In the genomic region with DNA sequence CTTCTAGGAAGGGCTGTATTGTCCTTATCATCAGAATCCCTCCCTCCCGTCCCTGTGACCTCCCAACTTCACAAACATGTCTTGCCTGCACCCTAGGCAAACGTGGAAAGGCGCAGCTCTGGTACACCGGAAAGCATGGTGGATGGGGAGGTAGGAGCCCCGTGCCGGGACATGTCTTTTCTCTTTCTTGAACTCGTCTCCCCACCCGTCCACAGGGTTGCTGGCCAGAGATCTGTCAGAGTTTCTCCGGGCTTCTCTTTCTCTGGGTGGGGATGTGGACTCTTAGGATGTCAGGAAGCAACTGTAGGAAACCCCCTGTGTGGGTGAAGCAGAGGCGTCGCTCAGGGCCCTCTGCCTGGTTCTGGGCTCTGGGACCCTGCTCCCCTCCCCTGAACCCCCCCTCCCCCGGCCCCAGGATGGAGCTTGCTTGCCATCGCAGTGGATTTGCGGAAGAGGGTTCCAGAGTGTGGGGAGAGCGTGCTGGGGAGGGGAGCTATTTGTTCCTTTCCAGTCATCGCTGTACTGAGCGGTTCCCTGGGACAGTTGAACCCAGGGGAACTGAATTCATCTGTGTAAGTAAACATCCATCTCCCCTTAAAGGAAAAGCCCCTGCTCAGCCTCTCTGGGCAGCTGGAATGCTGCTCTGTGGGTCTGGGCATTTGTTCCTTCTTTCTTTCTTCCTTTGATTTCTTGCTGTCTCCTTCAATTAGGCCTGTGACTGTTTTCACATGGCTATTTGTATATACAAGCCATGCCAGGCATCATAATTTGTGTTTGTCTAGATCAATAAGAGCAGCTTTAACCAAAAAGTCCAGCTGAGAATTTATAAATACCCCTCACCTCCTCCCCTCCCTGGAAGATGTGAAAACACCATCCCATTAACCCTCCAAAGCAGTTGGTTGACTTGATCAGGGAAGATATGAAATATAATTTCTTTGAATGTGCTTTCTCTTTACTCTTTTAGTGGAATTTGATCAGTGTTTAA, we compare ENCODE assay signal across 9 cellular contexts.
DNase-seq lines count a peak whose midpoint lies in the region; ATAC-seq and TF ChIP-seq lines count a peak whose summit lies in the region.
"Had no signal": no experiment of that assay in that cellular context is flagged by ENCODE, and none has a peak within 500 bp of the region (broad histone marks: within the 10 kb centered on the region; RNA-seq: fewer than 3 reads in every experiment).

No MANE protein-coding gene starts in this region.

- peak overlapping the region in 3 of 11 experiments; percentile 11 to 34 (median 22); a peak in 2 of 22 replicates for H3K9ac ChIP-seq in BLaER1 treated with 17β-estradiol and CSF1 and Interleukin-3, amounts not matched to agents 10 nM and 100 nM

- no peaks in the 10 kb centered on the region for H3K27me3 ChIP-seq in BLaER1 treated with 17β-estradiol and CSF1 and Interleukin-3, amounts not matched to agents 10 nM and 100 nM
- no peaks in the 10 kb centered on the region for H3K27me3 ChIP-seq in PC-9 (ENCODE audit: insufficient read depth, low read depth)

- peaks cover 100% of the 10 kb centered on the region in 11 experiments for H4K20me1 ChIP-seq in BLaER1 treated with 17β-estradiol and CSF1 and Interleukin-3, amounts not matched to agents 10 nM and 100 nM
- no peaks in the 10 kb centered on the region; the same call in none of the 2 replicates for H4K20me1 ChIP-seq in PC-9 (ENCODE audit: insufficient read depth)

- H3K27ac ChIP-seq in BLaER1 treated with 17β-estradiol and CSF1 and Interleukin-3, amounts not matched to agents 10 nM and 100 nM: peak overlapping the region in 6 of 11 experiments; percentile 12 to 48 (median 32); a peak in 7 of 22 replicates
- peak overlapping the region; percentile 16; the same call in 1 of the 2 replicates for H3K27ac ChIP-seq in PC-9
- H3K27ac ChIP-seq in epithelial cell of prostate: peak overlapping the region; percentile 60

- H3F3A ChIP-seq in PC-9 (ENCODE audit: insufficient read depth, low read depth): peaks cover 32% of the 10 kb centered on the region; the same call in 1 of the 2 replicates

- no peaks in the 10 kb centered on the region for H3K9me3 ChIP-seq in BLaER1 treated with 17β-estradiol and CSF1 and Interleukin-3, amounts not matched to agents 10 nM and 100 nM (replicated peaks in 1 of 11)
- H3K9me3 ChIP-seq in PC-9 (ENCODE audit: insufficient read depth, low read depth): no peaks in the 10 kb centered on the region

- ATAC-seq in omental fat pad (ENCODE audit: low FRiP score) (peak; percentile 12), GM21825 (IDR thresholded peaks at IDR 0.05; ENCODE audit: unreplicated experiment) (no peak), HG03565 (IDR thresholded peaks at IDR 0.05; ENCODE audit: unreplicated experiment) (no peak), GM19351 (IDR thresholded peaks at IDR 0.05; ENCODE audit: unreplicated experiment) (no peak)
- ATAC-seq: left colon had no signal

- H3K36me3 ChIP-seq in BLaER1 treated with 17β-estradiol and CSF1 and Interleukin-3, amounts not matched to agents 10 nM and 100 nM: peaks cover 0 to 83% (median 43%) of the 10 kb centered on the region in 11 experiments; a peak in 19 of 22 replicates
- peaks cover 5% of the 10 kb centered on the region; the same call in 1 of the 2 replicates for H3K36me3 ChIP-seq in PC-9 (ENCODE audit: low read depth)

- DNase-seq in PC-9: no peak
- no peak for DNase-seq in epithelial cell of prostate (ENCODE audit: low read depth, low spot score)
- no peak for DNase-seq in omental fat pad (ENCODE audit: low spot score)
- no peak for DNase-seq in NCI-H446 (lab: John Stamatoyannopoulos, UW)

- peak overlapping the region; percentile 66 to 97 (median 85); a peak in 20 of 22 replicates for H3K4me2 ChIP-seq in BLaER1 treated with 17β-estradiol and CSF1 and Interleukin-3, amounts not matched to agents 10 nM and 100 nM
- no peak overlapping the region for H3K4me2 ChIP-seq in PC-9

- POLR2A ChIA-PET in PC-9 (lab: Charles Lee; ENCODE audit: unreplicated experiment): interaction anchor here (0.7 kb wide), 1 partner anchor 9 kb away, joined by 3 read pairs; no protein-coding TSS in a partner anchor

- TF ChIP-seq CTCF in PC-9 (conservative IDR thresholded peaks at IDR 0.05) (no peak), omental fat pad (IDR thresholded peaks at IDR 0.05) (no peak)

- peaks cover 90 to 100% (median 99%) of the 10 kb centered on the region in 10 experiments for H3K4me1 ChIP-seq in BLaER1 treated with 17β-estradiol and CSF1 and Interleukin-3, amounts not matched to agents 10 nM and 100 nM
- peaks cover 37% of the 10 kb centered on the region for H3K4me1 ChIP-seq in PC-9 (replicated peaks; ENCODE audit: insufficient read depth)

- H3K4me3 ChIP-seq in BLaER1 treated with 17β-estradiol and CSF1 and Interleukin-3, amounts not matched to agents 10 nM and 100 nM: no peak overlapping the region
- H3K4me3 ChIP-seq in PC-9: no peak overlapping the region

- peaks cover 100% of the 10 kb centered on the region for H3K79me2 ChIP-seq in PC-9 (ENCODE audit: low read depth)

- H3K9me2 ChIP-seq in PC-9 (ENCODE audit: insufficient read depth): no peaks in the 10 kb centered on the region

- intact Hi-C loops in PC-9 (cut with micrococcal nuclease; ENCODE audit: unreplicated experiment): no loop called here

- no TSS peak for BruUV-seq in PC-9 (replicated peaks; lab: Mats Ljungman, UMichigan)

- H2AFZ ChIP-seq in PC-9: no peak overlapping the region

- CTCF ChIA-PET in PC-9 (lab: Charles Lee): no interaction called here
